Comparison of ENCODE assay signal across 8 cellular contexts in genomic region chr17:82450357-82451106, GRCh38. TPM values are rescaled to one million over a fixed set of nuclear protein-coding genes. Genes with fewer than 3 reads are reported as not detected.
DNase-seq lines count a peak whose midpoint lies in the region; ATAC-seq and TF ChIP-seq lines count a peak whose summit lies in the region.

Gene CYBC1, minus strand, starts transcription at chr17:82450752. Its CDS starts 1,498 bp downstream, at chr17:82449254.

- 0 to 1% (median 0%) methylated on average over 42 to 91 of the region's 91 CpGs for WGBS in adrenal gland, 4 donors
- WGBS in heart left ventricle, 4 donors = 0% methylated on average over 54 to 91 of the region's 91 CpGs
- 0 to 1% methylated on average over 2 to 71 of the region's 91 CpGs for WGBS in transverse colon (ENCODE audit: low coverage in 1 of 2), 2 donors

- H3K27ac ChIP-seq in adrenal gland (peak within 1 kb of the TSS; percentile 69 to 90 (median 83)), heart left ventricle (peak within 1 kb of the TSS; percentile 63 to 97 (median 94)), transverse colon (peak within 1 kb of the TSS; percentile 92 to 96 (median 94))

- intact Hi-C loops in T-helper 1 cell treated with Interleukin-12 subunit alpha and Interleukin-12 subunit beta and Interleukin-4 antibody, amounts not matched to agents 30 ng/mL and 1 ng/mL, for 36 hours (cut with micrococcal nuclease) = loop anchor here (1.0 to 5.0 kb wide), 7 partner anchors 8 to 588 kb away; partner anchors contain the start of genes CSNK1D, FOXK2, NARF and P4HB
- intact Hi-C loops in adrenal gland (cut with DNase I) = no loop called here
- intact Hi-C loops in heart left ventricle (cut with DNase I) = loop anchor here in 3 of 10 donors (1.0 to 5.0 kb wide), 3 partner anchors 8 to 33 kb away; partner anchors contain the start of genes HEXD (in 2 of the 3), OGFOD3 (in 2 of the 3) and NARF (in 1 of the 3)
- intact Hi-C loops in posterior cingulate gyrus (cut with DNase I) = no loop called here
- intact Hi-C loops in transverse colon (cut with DNase I; ENCODE audit: low total_unique reads) = no loop called here

- peak; percentile 89 for TF ChIP-seq EP300 in transverse colon (IDR thresholded peaks at IDR 0.05; ENCODE audit: low read depth)

- ATAC-seq in HG02798 (IDR thresholded peaks at IDR 0.05; ENCODE audit: poor library complexity, unreplicated experiment) = peak; percentile 83
- ATAC-seq in heart left ventricle = peak; percentile 90 to 97 (median 96)

- TF ChIP-seq POLR2A in adrenal gland (IDR thresholded peaks at IDR 0.05) (peak; percentile 40 to 83), heart left ventricle (IDR thresholded peaks at IDR 0.05) (peak in 1 of 2 donors; percentile 86), transverse colon (IDR thresholded peaks at IDR 0.05) (peak; percentile 91)

- H3K4me1 ChIP-seq in adrenal gland (replicated peaks in 1 of 2) = peaks cover under 1 to 19% of the 10 kb centered on the region in 2 donors
- H3K4me1 ChIP-seq in heart left ventricle = peaks cover 0 to 42% (median 23%) of the 10 kb centered on the region in 12 donors
- peaks cover 8 to 25% (median 14%) of the 10 kb centered on the region in 4 donors for H3K4me1 ChIP-seq in transverse colon

- H3K4me3 ChIP-seq in GM12864 (ENCODE audit: low read depth, low read length) = peak within 1 kb of the TSS; percentile 59
- peak within 1 kb of the TSS; percentile 62 to 83 (median 69) for H3K4me3 ChIP-seq in adrenal gland
- peak within 1 kb of the TSS; percentile 60 to 100 (median 95) for H3K4me3 ChIP-seq in heart left ventricle
- H3K4me3 ChIP-seq in transverse colon = peak within 1 kb of the TSS; percentile 83 to 93 (median 92)

- in situ Hi-C loops in transverse colon (cut with MboI; ENCODE audit: low pct_ligation_motif_present in 1 of 4, low pct_unique_long_range_greater_than_20kb in 1 of 4, low sequenced_read_pairs in 3 of 4) = no loop called here

- no peaks in the 10 kb centered on the region for H3K9me3 ChIP-seq in adrenal gland (replicated peaks in 1 of 3)
- no peaks in the 10 kb centered on the region for H3K9me3 ChIP-seq in heart left ventricle
- H3K9me3 ChIP-seq in transverse colon = no peaks in the 10 kb centered on the region

- DNase-seq in GM12864 (ENCODE audit: low read depth) = peak; percentile 80
- peak; percentile 80 for DNase-seq in NCI-H146 treated with DMSO at 0.1 percent for 48 hours (lab: John Stamatoyannopoulos, UW; ENCODE audit: unreplicated experiment)
- DNase-seq in adrenal gland = peak; percentile 92 to 95 (median 94)
- peak; percentile 93 to 97 (median 94) for DNase-seq in heart left ventricle
- DNase-seq in posterior cingulate gyrus = peak; percentile 83 to 98 (median 89)
- DNase-seq in transverse colon = peak; percentile 96

- TF ChIP-seq CTCF in GM12864 (IDR thresholded peaks at IDR 0.05; ENCODE audit: low read depth, low read length, missing control alignments) = no peak
- peak in 2 of 6 experiments; percentile 14 to 32 for TF ChIP-seq CTCF in adrenal gland (IDR thresholded peaks at IDR 0.05)
- TF ChIP-seq CTCF in heart left ventricle (IDR thresholded peaks at IDR 0.05) = no peak
- TF ChIP-seq CTCF in transverse colon (IDR thresholded peaks at IDR 0.05) = no peak

- H3K27me3 ChIP-seq in adrenal gland (no peaks in the 10 kb centered on the region), heart left ventricle (no peaks in the 10 kb centered on the region), transverse colon (no peaks in the 10 kb centered on the region)

- H3K36me3 ChIP-seq in adrenal gland (replicated peaks in 1 of 2) (no peaks in the 10 kb centered on the region), heart left ventricle (peaks cover 0 to 21% (median 0%) of the 10 kb centered on the region in 9 donors), transverse colon (no peaks in the 10 kb centered on the region)

RNA-seq across cellular contexts. Expression of gene CYBC1, which starts in this region (rescaled TPM):
- 362 and 372 TPM in 2 replicates for total RNA-seq in T-helper 1 cell treated with Interleukin-12 subunit alpha and Interleukin-12 subunit beta and Interleukin-4 antibody, amounts not matched to agents 30 ng/mL and 1 ng/mL, for 36 hours
- total RNA-seq in adrenal gland (100 to 1,000 TPM in 3 of 8 donors, 10 to 100 TPM in 5; 53.7 to 160 (median 88.2) TPM), heart left ventricle (10 to 100 TPM; 20.1 to 82.1 (median 25.4) TPM), transverse colon (100 to 1,000 TPM in 2 of 4 donors, 10 to 100 TPM in 2; 46.2 to 212 (median 86.2) TPM)
- polyA plus RNA-seq in adrenal gland (10 to 100 TPM; 38.9 to 73.9 (median 61.2) TPM), heart left ventricle (10 to 100 TPM; 17.3 to 41.1 TPM)

Comparison
In these comparisons a context has a peak if more than half of its experiments do, and no peak if none do; other contexts are left out.
1. Peak in every context shown above with its lines: DNase-seq, ATAC-seq, H3K4me3 ChIP-seq and H3K27ac ChIP-seq.